Comparison of ENCODE assay signal across 9 cellular contexts in genomic region chr12:54201001-54201794, GRCh38. TPM values are rescaled to one million over a fixed set of nuclear protein-coding genes. Genes with fewer than 3 reads are reported as not detected.
DNase-seq lines count a peak whose midpoint lies in the region; ATAC-seq and TF ChIP-seq lines count a peak whose summit lies in the region.
"Had no signal": no experiment of that assay in that cellular context is flagged by ENCODE, and none has a peak within 500 bp of the region (broad histone marks: within the 10 kb centered on the region; RNA-seq: fewer than 3 reads in every experiment).

No MANE protein-coding gene starts in this region.

- no peak overlapping the region for H2BK5ac ChIP-seq in IMR-90 (ENCODE audit: low read depth, low read length, poor library complexity, severe bottlenecking)

- dilution Hi-C loops in IMR-90 (cut with HindIII; ENCODE audit: low sequenced_read_pairs, unreplicated experiment), result no loop called here

- no peak overlapping the region for H3K18ac ChIP-seq in IMR-90 (ENCODE audit: low read depth, low read length)

- no peaks in the 10 kb centered on the region for H3K36me3 Mint-ChIP-seq in neural crest cell (ENCODE audit: low read depth)

- H3K79me1 ChIP-seq in IMR-90 (ENCODE audit: low read depth in 1 of 2, low read length in 2 of 2), result no peaks in the 10 kb centered on the region

- DNase-seq in GM10266 (ENCODE audit: extremely low spot score) (peak; percentile 65), IMR-90 (peak; percentile 65), OCI-M2 (lab: John Stamatoyannopoulos, UW; ENCODE audit: unreplicated experiment) (peak; percentile 17), activated T-cell treated with anti-CD3 and anti-CD28 coated beads for 48 hours (ENCODE audit: low read depth) (peak; percentile 61), esophagus squamous epithelium (lab: John Stamatoyannopoulos, UW) (no peak), neural crest cell (ENCODE audit: low read depth, low spot score) (peak; percentile 79), thoracic aorta (ENCODE audit: low spot score) (no peak)

- no peak overlapping the region for H3K23ac ChIP-seq in IMR-90 (ENCODE audit: low read depth, low read length)

- H3K4me3 ChIP-seq in IMR-90 (ENCODE audit: insufficient read depth, low read depth, low read length), result no peak overlapping the region
- no peak overlapping the region for H3K4me3 ChIP-seq in esophagus squamous epithelium
- no peak overlapping the region for H3K4me3 ChIP-seq in thoracic aorta

- H4K5ac ChIP-seq in IMR-90 (ENCODE audit: low read depth, low read length), result no peak overlapping the region

- no peak overlapping the region for H3K9ac ChIP-seq in IMR-90 (ENCODE audit: low read depth, low read length)

- no peaks in the 10 kb centered on the region for H4K20me1 ChIP-seq in IMR-90 (ENCODE audit: insufficient read depth, low read length)

- H2AK5ac ChIP-seq in IMR-90 (ENCODE audit: low read depth, low read length), result no peak overlapping the region

- CTCF ChIA-PET in IMR-90 (lab: Yijun Ruan, JAX), result interaction anchor here (0.6 to 2.0 kb wide), 19 partner anchors 10 to 455 kb away, joined by 3 to 24 read pairs (median 5); partner anchors contain the start of genes HOXC10, HOXC8, HOXC9 and SMUG1

- H3K36me3 ChIP-seq in IMR-90 (ENCODE audit: control insufficient read depth, insufficient read depth, low read length) (no peaks in the 10 kb centered on the region), esophagus squamous epithelium (no peaks in the 10 kb centered on the region), thoracic aorta (no peaks in the 10 kb centered on the region)

- in situ Hi-C loops in IMR-90 (cut with MboI; ENCODE audit: low sequenced_read_pairs), result loop anchor here (10.0 kb wide), 1 partner anchor 426 kb away; no protein-coding TSS in a partner anchor

- H3K4me3 Mint-ChIP-seq in neural crest cell, result no peak overlapping the region

- H3K4me1 Mint-ChIP-seq in neural crest cell, result peaks cover 12% of the 10 kb centered on the region

- TF ChIP-seq POLR2A in IMR-90 (IDR thresholded peaks at IDR 0.05; ENCODE audit: low read depth, low read length), result no peak
- TF ChIP-seq POLR2A in esophagus squamous epithelium (IDR thresholded peaks at IDR 0.05), result no peak

- H3K56ac ChIP-seq in IMR-90 (ENCODE audit: extremely low read depth, insufficient read depth, low read length), result no peak overlapping the region

- 4% methylated on average over 3 of the region's 8 CpGs; no CpG with 5 or more reads in 1 of the 2 experiments for WGBS in IMR-90 (ENCODE audit: extremely low coverage in 2 of 2, insufficient read length in 1 of 2), 2 experiments
- WGBS in esophagus squamous epithelium, 2 donors, result 0 to 20% methylated on average over 4 to 5 of the region's 8 CpGs

- no peaks in the 10 kb centered on the region; the same call in 1 of the 2 replicates for H3K9me1 ChIP-seq in IMR-90 (ENCODE audit: insufficient read depth, low read length)

- no peaks in the 10 kb centered on the region for H3K9me3 Mint-ChIP-seq in neural crest cell

- peak; percentile 78 for TF ChIP-seq RAD21 in IMR-90 (IDR thresholded peaks at IDR 0.05; ENCODE audit: low read length)

- no peak overlapping the region for H3K14ac ChIP-seq in IMR-90 (replicated peaks; ENCODE audit: low read depth, low read length)

- H4K8ac ChIP-seq in IMR-90 (ENCODE audit: low read depth in 2 of 2, low read length in 2 of 2), result no peak overlapping the region

- BruUV-seq in IMR-90 (replicated peaks; lab: Mats Ljungman, UMichigan), result no TSS peak

- peak overlapping the region; percentile 71 for H2AFZ ChIP-seq in IMR-90 (replicated peaks; ENCODE audit: low read length, poor library complexity)

- peaks cover 98% of the 10 kb centered on the region for H3K27me3 Mint-ChIP-seq in neural crest cell (ENCODE audit: low read depth)

- H3K4ac ChIP-seq in IMR-90 (ENCODE audit: low read depth, low read length), result no peak overlapping the region

- no peak overlapping the region for H2BK120ac ChIP-seq in IMR-90 (ENCODE audit: low read depth, low read length)

- H2AK9ac ChIP-seq in IMR-90 (replicated peaks; ENCODE audit: low read depth, low read length, poor library complexity), result peak overlapping the region; percentile 73

- H3K27ac Mint-ChIP-seq in neural crest cell (ENCODE audit: unreplicated experiment), result no peak overlapping the region

- TF ChIP-seq CTCF in GM10266 (IDR thresholded peaks at IDR 0.05; ENCODE audit: control insufficient read depth, insufficient read depth, low read depth, missing control alignments), result peak; percentile 85
- peak; percentile 99 for TF ChIP-seq CTCF in IMR-90 (conservative IDR thresholded peaks at IDR 0.05; ENCODE audit: low read depth, low read length)
- TF ChIP-seq CTCF in esophagus squamous epithelium (IDR thresholded peaks at IDR 0.05), result peak; percentile 91 to 99 (median 98)
- peak; percentile 98 for TF ChIP-seq CTCF in neural crest cell (conservative IDR thresholded peaks at IDR 0.05)
- peak; percentile 99 for TF ChIP-seq CTCF in thoracic aorta (IDR thresholded peaks at IDR 0.05)

- H3K4me1 ChIP-seq in IMR-90 (ENCODE audit: control insufficient read depth, insufficient read depth, low read length) (no peaks in the 10 kb centered on the region; the same call in 1 of the 2 replicates), esophagus squamous epithelium (peaks cover 0 to 14% (median 10%) of the 10 kb centered on the region in 3 donors), thoracic aorta (ENCODE audit: control insufficient read depth in 1 of 2, low read depth in 2 of 2) (no peaks in the 10 kb centered on the region)

- H4K91ac ChIP-seq in IMR-90 (ENCODE audit: insufficient read depth, low read depth, low read length), result no peak overlapping the region

- H3K9me3 ChIP-seq in IMR-90 (ENCODE audit: control insufficient read depth, insufficient read depth, low read length), result no peaks in the 10 kb centered on the region
- no peaks in the 10 kb centered on the region for H3K9me3 ChIP-seq in esophagus squamous epithelium
- no peaks in the 10 kb centered on the region for H3K9me3 ChIP-seq in thoracic aorta

- H2BK15ac ChIP-seq in IMR-90 (ENCODE audit: low read depth, low read length), result no peak overlapping the region

- H3K27ac ChIP-seq in IMR-90 (ENCODE audit: insufficient read depth, low read length) (no peak overlapping the region), esophagus squamous epithelium (no peak overlapping the region), thoracic aorta (no peak overlapping the region)
- H3K27ac ChIP-seq: epithelial cell of prostate had no signal

- intact Hi-C loops in IMR-90 (cut with micrococcal nuclease) (loop anchor here (1.0 to 10.0 kb wide), 2 partner anchors 195 to 496 kb away; no protein-coding TSS in a partner anchor), esophagus squamous epithelium (cut with DNase I) (loop anchor here (5.0 kb wide), 1 partner anchor 194 kb away; the partner anchor contains the start of gene HOXC8)

- peak; percentile 99 for ATAC-seq in IMR-90 (ENCODE audit: low read depth)
- ATAC-seq in thoracic aorta (ENCODE audit: insufficient number of reproducible peaks, low FRiP score, low read depth), result no peak
- ATAC-seq in HG02870 (IDR thresholded peaks at IDR 0.05; ENCODE audit: unreplicated experiment), result no peak

- no peak overlapping the region for H3K4me2 ChIP-seq in IMR-90 (ENCODE audit: low read depth, low read length)

- POLR2A ChIA-PET in IMR-90 (lab: Charles Lee; ENCODE audit: unreplicated experiment), result no interaction called here

- H3K27me3 ChIP-seq in IMR-90 (ENCODE audit: control insufficient read depth, insufficient read depth, low read length) (peaks cover 33% of the 10 kb centered on the region), esophagus squamous epithelium (peaks cover 0 to 92% (median 0%) of the 10 kb centered on the region in 4 donors), thoracic aorta (replicated peaks; ENCODE audit: insufficient read depth) (no peaks in the 10 kb centered on the region)

- H2BK20ac ChIP-seq in IMR-90 (ENCODE audit: low read depth, low read length), result no peak overlapping the region

TF ChIP-seq in IMR-90, 13 proteins besides CTCF, POLR2A, EP300 and RAD21:
- no peak for TF ChIP-seq CHD1 (IDR thresholded peaks at IDR 0.05; ENCODE audit: low read depth, low read length)
- peak; percentile 94 for TF ChIP-seq SMC3 (IDR thresholded peaks at IDR 0.05; ENCODE audit: low read depth, low read length)
- no peak for TF ChIP-seq RFX5 (IDR thresholded peaks at IDR 0.05; ENCODE audit: low read depth, low read length)
- TF ChIP-seq CEBPB (IDR thresholded peaks at IDR 0.05; ENCODE audit: low read depth, low read length), result no peak
- no peak for TF ChIP-seq BHLHE40 (IDR thresholded peaks at IDR 0.05; ENCODE audit: low read depth, low read length)
- TF ChIP-seq USF2 (IDR thresholded peaks at IDR 0.05; ENCODE audit: low read depth, low read length), result no peak
- no peak for TF ChIP-seq RCOR1 (IDR thresholded peaks at IDR 0.05; ENCODE audit: insufficient replicate concordance, low read length)

RNA-seq across cellular contexts. Expression of gene SMUG1, which starts 12.4 kb away (rescaled TPM):
- 25.8 and 45.2 TPM in 2 replicates for total RNA-seq in IMR-90 (2012; rRNA removed)
- 36.3 and 37.3 TPM in 2 replicates for polyA plus RNA-seq in IMR-90 (2012; rRNA removed)
- polyA plus RNA-seq in IMR-90 (2012; cell fraction: cytosol; rRNA removed), result 26.8 and 48.8 TPM in 2 replicates
- polyA plus RNA-seq in IMR-90 (2012; cell fraction: nucleus; rRNA removed; ENCODE audit: low replicate concordance), result 36.2 and 50.9 TPM in 2 replicates
- 10 to 100 TPM; 30.5 to 44.1 (median 38.7) TPM for total RNA-seq in esophagus squamous epithelium
- 36.9 and 38.6 TPM in 2 replicates for total RNA-seq in neural crest cell
- 10 to 100 TPM; 29.4 to 39.3 TPM for total RNA-seq in thoracic aorta

Comparison
In these comparisons a context has a peak if more than half of its experiments do, and no peak if none do; other contexts are left out.
1. DNase-seq: peak in GM10266 (single experiment), IMR-90 (single experiment), OCI-M2 (single experiment), activated T-cell treated with anti-CD3 and anti-CD28 coated beads for 48 hours (single experiment) and neural crest cell (single experiment); none in esophagus squamous epithelium (single experiment) and thoracic aorta (single experiment).
2. Peak in every context shown above with its lines, with median percentiles within 50 percentile points of each other: CTCF ChIP-seq.